In the genomic region with DNA sequence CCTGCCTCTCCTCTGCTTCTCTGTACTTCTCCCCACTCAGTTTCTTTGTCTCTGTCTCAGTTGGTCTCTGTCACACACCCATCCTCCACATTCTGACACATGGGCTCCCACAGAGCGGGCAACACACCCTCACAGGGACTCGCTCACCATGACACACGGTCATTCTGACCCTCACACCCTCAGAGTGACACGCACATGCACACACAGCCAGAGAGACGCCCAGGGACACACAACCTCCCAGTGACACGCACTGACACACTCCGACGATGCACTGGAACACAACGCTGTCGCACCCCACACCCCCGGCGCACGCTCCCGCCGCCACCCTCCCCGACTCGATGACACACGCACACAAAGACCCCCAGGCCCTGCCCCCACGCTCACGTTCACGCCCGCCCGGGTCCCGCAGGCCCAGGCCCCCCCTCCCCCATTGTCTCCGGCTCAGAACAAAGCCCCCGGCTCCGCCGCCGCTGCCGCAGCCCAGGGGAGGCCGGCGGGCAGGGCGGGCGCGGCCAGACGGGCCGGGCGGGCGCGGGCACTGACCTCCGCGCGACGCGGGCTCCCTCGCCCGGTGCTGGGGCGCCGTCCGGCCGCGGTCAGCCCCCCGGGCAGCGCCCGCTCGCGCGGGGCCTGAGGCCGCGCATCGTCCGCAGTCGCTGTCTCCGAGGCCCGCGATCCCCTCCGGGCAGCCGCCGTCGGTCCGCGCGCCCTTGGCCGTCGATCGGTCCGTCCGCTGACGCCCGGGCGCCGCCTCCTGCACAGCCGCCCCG, we compare ENCODE assay signal across 1 cellular context.
A peak's percentile ranks its signal among the peaks of the same experiment; 100 is the strongest.
TF ChIP-seq lines count a peak whose summit lies in the region.

No MANE protein-coding gene starts in this region.

TF ChIP-seq in neural cell, 6 proteins besides CTCF, POLR2A, EP300 and RAD21 (continued from another document):
- TF ChIP-seq, protein P1, sequence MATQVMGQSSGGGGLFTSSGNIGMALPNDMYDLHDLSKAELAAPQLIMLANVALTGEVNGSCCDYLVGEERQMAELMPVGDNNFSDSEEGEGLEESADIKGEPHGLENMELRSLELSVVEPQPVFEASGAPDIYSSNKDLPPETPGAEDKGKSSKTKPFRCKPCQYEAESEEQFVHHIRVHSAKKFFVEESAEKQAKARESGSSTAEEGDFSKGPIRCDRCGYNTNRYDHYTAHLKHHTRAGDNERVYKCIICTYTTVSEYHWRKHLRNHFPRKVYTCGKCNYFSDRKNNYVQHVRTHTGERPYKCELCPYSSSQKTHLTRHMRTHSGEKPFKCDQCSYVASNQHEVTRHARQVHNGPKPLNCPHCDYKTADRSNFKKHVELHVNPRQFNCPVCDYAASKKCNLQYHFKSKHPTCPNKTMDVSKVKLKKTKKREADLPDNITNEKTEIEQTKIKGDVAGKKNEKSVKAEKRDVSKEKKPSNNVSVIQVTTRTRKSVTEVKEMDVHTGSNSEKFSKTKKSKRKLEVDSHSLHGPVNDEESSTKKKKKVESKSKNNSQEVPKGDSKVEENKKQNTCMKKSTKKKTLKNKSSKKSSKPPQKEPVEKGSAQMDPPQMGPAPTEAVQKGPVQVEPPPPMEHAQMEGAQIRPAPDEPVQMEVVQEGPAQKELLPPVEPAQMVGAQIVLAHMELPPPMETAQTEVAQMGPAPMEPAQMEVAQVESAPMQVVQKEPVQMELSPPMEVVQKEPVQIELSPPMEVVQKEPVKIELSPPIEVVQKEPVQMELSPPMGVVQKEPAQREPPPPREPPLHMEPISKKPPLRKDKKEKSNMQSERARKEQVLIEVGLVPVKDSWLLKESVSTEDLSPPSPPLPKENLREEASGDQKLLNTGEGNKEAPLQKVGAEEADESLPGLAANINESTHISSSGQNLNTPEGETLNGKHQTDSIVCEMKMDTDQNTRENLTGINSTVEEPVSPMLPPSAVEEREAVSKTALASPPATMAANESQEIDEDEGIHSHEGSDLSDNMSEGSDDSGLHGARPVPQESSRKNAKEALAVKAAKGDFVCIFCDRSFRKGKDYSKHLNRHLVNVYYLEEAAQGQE (IDR thresholded peaks at IDR 0.05; ENCODE audit: borderline replicate concordance) = peak; percentile 77
- peak; percentile 30 for TF ChIP-seq SMC3 (conservative IDR thresholded peaks at IDR 0.05; ENCODE audit: poor library complexity)
TF ChIP-seq in neural cell: peak in this region for 5.
